ENCODE assay signal across 8 cellular contexts in the genomic region with DNA sequence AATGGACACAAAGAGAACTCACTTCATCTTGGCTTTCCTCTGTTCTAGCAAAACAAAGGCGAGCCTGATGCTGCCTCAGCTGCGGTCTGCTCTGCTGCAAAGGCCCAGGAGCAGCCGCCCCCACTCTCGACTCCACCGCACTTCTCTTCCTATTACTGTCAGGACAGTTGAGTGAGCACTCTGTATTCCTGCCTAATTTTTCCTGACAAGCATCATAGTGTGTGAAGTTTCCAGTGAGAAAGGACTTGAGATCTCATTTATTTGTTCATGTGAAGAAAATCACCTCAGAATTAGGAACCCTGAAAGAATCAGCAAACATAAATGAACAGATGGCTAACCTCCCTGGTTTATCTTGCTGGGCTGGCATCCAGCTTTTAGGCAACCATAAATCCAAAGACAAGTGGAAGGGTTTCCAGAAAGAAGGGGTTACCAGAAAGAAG. TPM values are rescaled to one million over a fixed set of nuclear protein-coding genes. Genes with fewer than 3 reads are reported as not detected.
DNase-seq lines count a peak whose midpoint lies in the region; ATAC-seq and TF ChIP-seq lines count a peak whose summit lies in the region.

No MANE protein-coding gene starts in this region.

- H3K27me3 ChIP-seq in sigmoid colon (no peaks in the 10 kb centered on the region), PC-3 (ENCODE audit: low read length) (no peaks in the 10 kb centered on the region)

- no peaks in the 10 kb centered on the region for H3K9me3 ChIP-seq in sigmoid colon
- no peaks in the 10 kb centered on the region for H3K9me3 ChIP-seq in PC-3 (ENCODE audit: low read length)

- H2AFZ ChIP-seq in PC-3 (ENCODE audit: low read length), result no peak overlapping the region

- DNase-seq in CD1c-positive myeloid dendritic cell (ENCODE audit: extremely low spot score) (peak; percentile 73), NCI-H2029 (lab: John Stamatoyannopoulos, UW) (peak; percentile 86), left cardiac atrium (peak; percentile 63), sigmoid colon (peak; percentile 85), PC-3 (no peak), OCI-M1 (lab: John Stamatoyannopoulos, UW) (no peak)
- DNase-seq in activated naive CD4-positive, alpha-beta T cell treated with anti-CD3 and anti-CD28 coated beads, Interleukin-2, amount 50 U/mL, for 72 hours (ENCODE audit: low spot score in 2 of 2), result peak in 1 of 2 donors; percentile 36

- WGBS in sigmoid colon, 2 donors, result 5 to 10% methylated on average over 5 of the region's 5 CpGs

- BruUV-seq in PC-3 (replicated peaks; lab: Mats Ljungman, UMichigan), result no TSS peak

- peaks cover 0 to 98% (median 86%) of the 10 kb centered on the region in 4 donors for H3K4me1 ChIP-seq in sigmoid colon
- peaks cover 29% of the 10 kb centered on the region for H3K4me1 ChIP-seq in PC-3 (ENCODE audit: insufficient read depth, low read length)

- no peak for TF ChIP-seq POLR2A in sigmoid colon (IDR thresholded peaks at IDR 0.05)

- no peak for TF ChIP-seq EP300 in sigmoid colon (IDR thresholded peaks at IDR 0.05)

- H4K20me1 ChIP-seq in PC-3 (ENCODE audit: low read length), result no peaks in the 10 kb centered on the region

- H3K4me2 ChIP-seq in PC-3 (ENCODE audit: low read length), result no peak overlapping the region

- H3K9me2 ChIP-seq in PC-3 (replicated peaks; ENCODE audit: low read length), result no peaks in the 10 kb centered on the region

- peak overlapping the region in 1 of 2 donors; percentile 35 for H3K27ac Mint-ChIP-seq in activated naive CD4-positive, alpha-beta T cell treated with anti-CD3 and anti-CD28 coated beads, Interleukin-2, amount 50 U/mL, for 72 hours

- intact Hi-C loops in left cardiac atrium (cut with DNase I) (loop anchor here in 1 of 2 donors (10.0 kb wide), 1 partner anchor 107 kb away; a partner anchor contains a TSS), sigmoid colon (cut with DNase I) (loop anchor here (1.0 to 2.0 kb wide), 2 partner anchors 9 to 15 kb away; a partner anchor contains a TSS), PC-3 (cut with micrococcal nuclease) (no loop called here)

- H3K9ac ChIP-seq in PC-3 (ENCODE audit: low read length), result no peak overlapping the region

- H3K36me3 ChIP-seq in sigmoid colon (peaks cover 0 to 26% (median under 1%) of the 10 kb centered on the region in 4 donors), PC-3 (ENCODE audit: low read depth, low read length) (peaks cover 10% of the 10 kb centered on the region)

- ATAC-seq in GM21737 (IDR thresholded peaks at IDR 0.05; ENCODE audit: unreplicated experiment) (peak; percentile 3), left cardiac atrium (peak; percentile 58 to 70), PC-3 (no peak)
- peak; percentile 61 to 65 for ATAC-seq in activated naive CD4-positive, alpha-beta T cell treated with anti-CD3 and anti-CD28 coated beads, Interleukin-2, amount 50 U/mL, for 72 hours

- H3F3A ChIP-seq in PC-3 (ENCODE audit: low read length, unreplicated experiment), result peaks cover 4% of the 10 kb centered on the region

- no peak for TF ChIP-seq CTCF in sigmoid colon (IDR thresholded peaks at IDR 0.05)
- no peak for TF ChIP-seq CTCF in PC-3 (conservative IDR thresholded peaks at IDR 0.05; ENCODE audit: low read depth, low read length)

- peaks cover 64% of the 10 kb centered on the region for H3K79me2 ChIP-seq in PC-3 (ENCODE audit: low read length)

- CTCF ChIA-PET in PC-3 (lab: Charles Lee), result no interaction called here

- H3K27ac ChIP-seq in sigmoid colon (peak overlapping the region; percentile 75 to 86 (median 82)), PC-3 (ENCODE audit: low read length) (no peak overlapping the region)

- H3K4me3 ChIP-seq in sigmoid colon (peak overlapping the region in 1 of 4 donors; percentile 11), PC-3 (ENCODE audit: low read length) (no peak overlapping the region)

- POLR2A ChIA-PET in PC-3 (lab: Charles Lee; ENCODE audit: unreplicated experiment), result no interaction called here

- H3K9me3 Mint-ChIP-seq in activated naive CD4-positive, alpha-beta T cell treated with anti-CD3 and anti-CD28 coated beads, Interleukin-2, amount 50 U/mL, for 72 hours, result no peaks in the 10 kb centered on the region

- H3K36me3 Mint-ChIP-seq in activated naive CD4-positive, alpha-beta T cell treated with anti-CD3 and anti-CD28 coated beads, Interleukin-2, amount 50 U/mL, for 72 hours, result peaks cover 5 to 18% of the 10 kb centered on the region in 2 donors

RNA-seq across cellular contexts. Expression of a gene that starts 15.6 kb away (rescaled TPM):
- total RNA-seq in activated naive CD4-positive, alpha-beta T cell treated with anti-CD3 and anti-CD28 coated beads, Interleukin-2, amount 50 U/mL, for 72 hours, result 1 to 10 TPM; 2.3 to 6.5 TPM
- total RNA-seq in left cardiac atrium (100 to 1,000 TPM; 102 to 112 TPM), sigmoid colon (100 to 1,000 TPM; 119 to 160 (median 141) TPM), PC-3 (2014; rRNA removed) (40.6 and 56.3 TPM in 2 replicates)
- 10 to 100 TPM; 29.4 to 73.1 (median 38.6) TPM for polyA plus RNA-seq in sigmoid colon

RNA-seq across cellular contexts. Expression of a gene that starts 49.8 kb away (rescaled TPM):
- 10 to 100 TPM; 63.6 to 72.8 TPM for total RNA-seq in activated naive CD4-positive, alpha-beta T cell treated with anti-CD3 and anti-CD28 coated beads, Interleukin-2, amount 50 U/mL, for 72 hours
- 10 to 100 TPM; 20.0 to 23.0 TPM for total RNA-seq in left cardiac atrium
- total RNA-seq in sigmoid colon, result 10 to 100 TPM; 38.0 to 57.9 (median 48.1) TPM
- polyA plus RNA-seq in sigmoid colon, result 10 to 100 TPM; 16.6 to 21.9 (median 18.6) TPM
- 26.7 and 29.2 TPM in 2 replicates for total RNA-seq in PC-3 (2014; rRNA removed)

RNA-seq across cellular contexts. Expression of a gene that starts 53.5 kb away (rescaled TPM):
- not detected for total RNA-seq in activated naive CD4-positive, alpha-beta T cell treated with anti-CD3 and anti-CD28 coated beads, Interleukin-2, amount 50 U/mL, for 72 hours
- total RNA-seq in left cardiac atrium, result 1 to 10 TPM; 2.2 to 2.9 TPM
- total RNA-seq in sigmoid colon, result 1 to 10 TPM; 1.7 to 3.3 (median 2.0) TPM
- 1 to 10 TPM; 2.6 to 6.0 (median 5.4) TPM for polyA plus RNA-seq in sigmoid colon
- total RNA-seq in PC-3 (2014; rRNA removed), result 0.91 and 0.98 TPM in 2 replicates

Comparison
In these comparisons a context has a peak if more than half of its experiments do, and no peak if none do; other contexts are left out.
1. DNase-seq: peak in CD1c-positive myeloid dendritic cell (single experiment), NCI-H2029 (single experiment), left cardiac atrium (single experiment) and sigmoid colon (single experiment); none in PC-3 (single experiment) and OCI-M1 (single experiment).